ENCODE assay signal across 2 cellular contexts in the genomic region with DNA sequence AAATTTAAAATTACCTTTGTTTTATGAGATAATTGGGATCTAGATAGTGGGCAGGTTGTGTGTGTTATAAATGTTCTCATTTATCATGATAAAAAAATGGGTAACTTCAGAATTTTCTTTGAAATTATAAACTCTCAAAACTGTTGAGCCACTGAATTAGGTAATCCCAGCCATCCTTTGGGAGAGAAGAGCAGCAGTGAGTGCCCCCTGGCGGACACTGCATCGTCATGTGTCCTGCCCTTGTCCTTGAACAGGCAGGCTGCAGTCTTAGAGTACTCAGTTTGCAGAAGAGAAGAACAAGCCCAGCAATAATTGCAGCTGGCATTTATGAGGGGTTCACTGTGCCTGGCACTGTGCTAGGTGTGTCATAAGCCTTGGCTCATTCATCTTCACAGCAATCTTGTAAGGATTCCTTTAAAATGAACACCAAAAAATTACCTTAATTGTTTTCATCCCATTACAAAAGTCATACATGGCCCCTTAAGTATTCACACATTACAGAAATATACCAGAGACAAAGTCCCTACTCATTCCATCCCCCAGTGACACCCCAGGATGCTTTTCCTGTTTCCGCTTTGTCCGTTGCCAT.
TF ChIP-seq lines count a peak whose summit lies in the region.

No MANE protein-coding gene starts in this region.

TF ChIP-seq in HEK293T, 16 proteins besides CTCF, POLR2A, EP300 and RAD21 (continued from another document):
- TF ChIP-seq HDGF (IDR thresholded peaks at IDR 0.05; ENCODE audit: borderline replicate concordance) (no peak), ELF4 (IDR thresholded peaks at IDR 0.05) (no peak), FOXA1 (IDR thresholded peaks at IDR 0.05) (no peak), FOXK2 (IDR thresholded peaks at IDR 0.05) (no peak), TARDBP (IDR thresholded peaks at IDR 0.05) (no peak)
- TF ChIP-seq, protein P1, sequence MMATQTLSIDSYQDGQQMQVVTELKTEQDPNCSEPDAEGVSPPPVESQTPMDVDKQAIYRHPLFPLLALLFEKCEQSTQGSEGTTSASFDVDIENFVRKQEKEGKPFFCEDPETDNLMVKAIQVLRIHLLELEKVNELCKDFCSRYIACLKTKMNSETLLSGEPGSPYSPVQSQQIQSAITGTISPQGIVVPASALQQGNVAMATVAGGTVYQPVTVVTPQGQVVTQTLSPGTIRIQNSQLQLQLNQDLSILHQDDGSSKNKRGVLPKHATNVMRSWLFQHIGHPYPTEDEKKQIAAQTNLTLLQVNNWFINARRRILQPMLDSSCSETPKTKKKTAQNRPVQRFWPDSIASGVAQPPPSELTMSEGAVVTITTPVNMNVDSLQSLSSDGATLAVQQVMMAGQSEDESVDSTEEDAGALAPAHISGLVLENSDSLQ (IDR thresholded peaks at IDR 0.05): no peak

TF ChIP-seq in HepG2, 621 proteins besides CTCF, POLR2A, EP300 and RAD21 (continues in another document):
- TF ChIP-seq, protein P2, sequence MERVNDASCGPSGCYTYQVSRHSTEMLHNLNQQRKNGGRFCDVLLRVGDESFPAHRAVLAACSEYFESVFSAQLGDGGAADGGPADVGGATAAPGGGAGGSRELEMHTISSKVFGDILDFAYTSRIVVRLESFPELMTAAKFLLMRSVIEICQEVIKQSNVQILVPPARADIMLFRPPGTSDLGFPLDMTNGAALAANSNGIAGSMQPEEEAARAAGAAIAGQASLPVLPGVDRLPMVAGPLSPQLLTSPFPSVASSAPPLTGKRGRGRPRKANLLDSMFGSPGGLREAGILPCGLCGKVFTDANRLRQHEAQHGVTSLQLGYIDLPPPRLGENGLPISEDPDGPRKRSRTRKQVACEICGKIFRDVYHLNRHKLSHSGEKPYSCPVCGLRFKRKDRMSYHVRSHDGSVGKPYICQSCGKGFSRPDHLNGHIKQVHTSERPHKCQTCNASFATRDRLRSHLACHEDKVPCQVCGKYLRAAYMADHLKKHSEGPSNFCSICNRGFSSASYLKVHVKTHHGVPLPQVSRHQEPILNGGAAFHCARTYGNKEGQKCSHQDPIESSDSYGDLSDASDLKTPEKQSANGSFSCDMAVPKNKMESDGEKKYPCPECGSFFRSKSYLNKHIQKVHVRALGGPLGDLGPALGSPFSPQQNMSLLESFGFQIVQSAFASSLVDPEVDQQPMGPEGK (CRISPR knock-in tag; IDR thresholded peaks at IDR 0.05): peak; percentile 20; the same call in 1 of the 2 replicates
- TF ChIP-seq, protein P3, sequence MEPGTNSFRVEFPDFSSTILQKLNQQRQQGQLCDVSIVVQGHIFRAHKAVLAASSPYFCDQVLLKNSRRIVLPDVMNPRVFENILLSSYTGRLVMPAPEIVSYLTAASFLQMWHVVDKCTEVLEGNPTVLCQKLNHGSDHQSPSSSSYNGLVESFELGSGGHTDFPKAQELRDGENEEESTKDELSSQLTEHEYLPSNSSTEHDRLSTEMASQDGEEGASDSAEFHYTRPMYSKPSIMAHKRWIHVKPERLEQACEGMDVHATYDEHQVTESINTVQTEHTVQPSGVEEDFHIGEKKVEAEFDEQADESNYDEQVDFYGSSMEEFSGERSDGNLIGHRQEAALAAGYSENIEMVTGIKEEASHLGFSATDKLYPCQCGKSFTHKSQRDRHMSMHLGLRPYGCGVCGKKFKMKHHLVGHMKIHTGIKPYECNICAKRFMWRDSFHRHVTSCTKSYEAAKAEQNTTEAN (CRISPR knock-in tag; conservative IDR thresholded peaks at IDR 0.05): no peak
- TF ChIP-seq HNF4A (CRISPR knock-in tag; IDR thresholded peaks at IDR 0.05) (0 out of 2 replicates have a peak, but pooled peaks have one; percentile 19), MIER2 (CRISPR knock-in tag; IDR thresholded peaks at IDR 0.05) (0 out of 2 replicates have a peak, but pooled peaks have one; percentile 22), SAP130 (CRISPR knock-in tag; IDR thresholded peaks at IDR 0.05; ENCODE audit: low read depth) (0 out of 2 replicates have a peak, but pooled peaks have one; percentile 17), SP2 (CRISPR knock-in tag; IDR thresholded peaks at IDR 0.05) (no peak), GLI4 (CRISPR knock-in tag; IDR thresholded peaks at IDR 0.05; ENCODE audit: borderline replicate concordance) (no peak), YY1 (IDR thresholded peaks at IDR 0.05; ENCODE audit: insufficient read depth, insufficient replicate concordance, low read depth, low read length) (peak; percentile 33), NR2F6 (IDR thresholded peaks at IDR 0.05) (no peak), NR2F6 (CRISPR knock-in tag; IDR thresholded peaks at IDR 0.05) (peak; percentile 37; the same call in 1 of the 2 replicates), SMC3 (IDR thresholded peaks at IDR 0.05; ENCODE audit: low read length) (peak; percentile 99), MED1 (CRISPR knock-in tag; IDR thresholded peaks at IDR 0.05) (peak; percentile 21; the same call in 1 of the 2 replicates), HOXA5 (CRISPR knock-in tag; IDR thresholded peaks at IDR 0.05) (peak; percentile 55; the same call in 1 of the 2 replicates), RXRB (CRISPR knock-in tag; IDR thresholded peaks at IDR 0.05; ENCODE audit: borderline replicate concordance) (peak; percentile 42; the same call in 1 of the 2 replicates), ZNF205 (CRISPR knock-in tag; IDR thresholded peaks at IDR 0.05) (0 out of 2 replicates have a peak, but pooled peaks have one; percentile 22), SMAD9 (CRISPR knock-in tag; IDR thresholded peaks at IDR 0.05) (no peak), KDM4B (CRISPR knock-in tag; IDR thresholded peaks at IDR 0.05) (no peak), FOSL2 (CRISPR knock-in tag; IDR thresholded peaks at IDR 0.05) (0 out of 2 replicates have a peak, but pooled peaks have one; percentile 20), ZNF619 (CRISPR knock-in tag; IDR thresholded peaks at IDR 0.05) (no peak), TSC22D2 (CRISPR knock-in tag; IDR thresholded peaks at IDR 0.05; ENCODE audit: borderline replicate concordance) (peak; percentile 52; the same call in 1 of the 2 replicates), SALL1 (CRISPR knock-in tag; IDR thresholded peaks at IDR 0.05) (0 out of 2 replicates have a peak, but pooled peaks have one; percentile 15), CREM (IDR thresholded peaks at IDR 0.05) (0 out of 2 replicates have a peak, but pooled peaks have one; percentile 17), CREM (CRISPR knock-in tag; IDR thresholded peaks at IDR 0.05) (no peak), GATAD1 (CRISPR knock-in tag; IDR thresholded peaks at IDR 0.05) (0 out of 2 replicates have a peak, but pooled peaks have one; percentile 35)
- TF ChIP-seq, protein P4, sequence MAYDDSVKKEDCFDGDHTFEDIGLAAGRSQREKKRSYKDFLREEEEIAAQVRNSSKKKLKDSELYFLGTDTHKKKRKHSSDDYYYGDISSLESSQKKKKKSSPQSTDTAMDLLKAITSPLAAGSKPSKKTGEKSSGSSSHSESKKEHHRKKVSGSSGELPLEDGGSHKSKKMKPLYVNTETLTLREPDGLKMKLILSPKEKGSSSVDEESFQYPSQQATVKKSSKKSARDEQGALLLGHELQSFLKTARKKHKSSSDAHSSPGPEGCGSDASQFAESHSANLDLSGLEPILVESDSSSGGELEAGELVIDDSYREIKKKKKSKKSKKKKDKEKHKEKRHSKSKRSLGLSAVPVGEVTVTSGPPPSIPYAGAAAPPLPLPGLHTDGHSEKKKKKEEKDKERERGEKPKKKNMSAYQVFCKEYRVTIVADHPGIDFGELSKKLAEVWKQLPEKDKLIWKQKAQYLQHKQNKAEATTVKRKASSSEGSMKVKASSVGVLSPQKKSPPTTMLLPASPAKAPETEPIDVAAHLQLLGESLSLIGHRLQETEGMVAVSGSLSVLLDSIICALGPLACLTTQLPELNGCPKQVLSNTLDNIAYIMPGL (CRISPR knock-in tag; IDR thresholded peaks at IDR 0.05; ENCODE audit: borderline replicate concordance in 1 of 2, low read depth in 1 of 2): 0 out of 4 replicates have a peak, but pooled peaks of 1 of the 2 experiments have one; percentile 21
- TF ChIP-seq, protein P5, sequence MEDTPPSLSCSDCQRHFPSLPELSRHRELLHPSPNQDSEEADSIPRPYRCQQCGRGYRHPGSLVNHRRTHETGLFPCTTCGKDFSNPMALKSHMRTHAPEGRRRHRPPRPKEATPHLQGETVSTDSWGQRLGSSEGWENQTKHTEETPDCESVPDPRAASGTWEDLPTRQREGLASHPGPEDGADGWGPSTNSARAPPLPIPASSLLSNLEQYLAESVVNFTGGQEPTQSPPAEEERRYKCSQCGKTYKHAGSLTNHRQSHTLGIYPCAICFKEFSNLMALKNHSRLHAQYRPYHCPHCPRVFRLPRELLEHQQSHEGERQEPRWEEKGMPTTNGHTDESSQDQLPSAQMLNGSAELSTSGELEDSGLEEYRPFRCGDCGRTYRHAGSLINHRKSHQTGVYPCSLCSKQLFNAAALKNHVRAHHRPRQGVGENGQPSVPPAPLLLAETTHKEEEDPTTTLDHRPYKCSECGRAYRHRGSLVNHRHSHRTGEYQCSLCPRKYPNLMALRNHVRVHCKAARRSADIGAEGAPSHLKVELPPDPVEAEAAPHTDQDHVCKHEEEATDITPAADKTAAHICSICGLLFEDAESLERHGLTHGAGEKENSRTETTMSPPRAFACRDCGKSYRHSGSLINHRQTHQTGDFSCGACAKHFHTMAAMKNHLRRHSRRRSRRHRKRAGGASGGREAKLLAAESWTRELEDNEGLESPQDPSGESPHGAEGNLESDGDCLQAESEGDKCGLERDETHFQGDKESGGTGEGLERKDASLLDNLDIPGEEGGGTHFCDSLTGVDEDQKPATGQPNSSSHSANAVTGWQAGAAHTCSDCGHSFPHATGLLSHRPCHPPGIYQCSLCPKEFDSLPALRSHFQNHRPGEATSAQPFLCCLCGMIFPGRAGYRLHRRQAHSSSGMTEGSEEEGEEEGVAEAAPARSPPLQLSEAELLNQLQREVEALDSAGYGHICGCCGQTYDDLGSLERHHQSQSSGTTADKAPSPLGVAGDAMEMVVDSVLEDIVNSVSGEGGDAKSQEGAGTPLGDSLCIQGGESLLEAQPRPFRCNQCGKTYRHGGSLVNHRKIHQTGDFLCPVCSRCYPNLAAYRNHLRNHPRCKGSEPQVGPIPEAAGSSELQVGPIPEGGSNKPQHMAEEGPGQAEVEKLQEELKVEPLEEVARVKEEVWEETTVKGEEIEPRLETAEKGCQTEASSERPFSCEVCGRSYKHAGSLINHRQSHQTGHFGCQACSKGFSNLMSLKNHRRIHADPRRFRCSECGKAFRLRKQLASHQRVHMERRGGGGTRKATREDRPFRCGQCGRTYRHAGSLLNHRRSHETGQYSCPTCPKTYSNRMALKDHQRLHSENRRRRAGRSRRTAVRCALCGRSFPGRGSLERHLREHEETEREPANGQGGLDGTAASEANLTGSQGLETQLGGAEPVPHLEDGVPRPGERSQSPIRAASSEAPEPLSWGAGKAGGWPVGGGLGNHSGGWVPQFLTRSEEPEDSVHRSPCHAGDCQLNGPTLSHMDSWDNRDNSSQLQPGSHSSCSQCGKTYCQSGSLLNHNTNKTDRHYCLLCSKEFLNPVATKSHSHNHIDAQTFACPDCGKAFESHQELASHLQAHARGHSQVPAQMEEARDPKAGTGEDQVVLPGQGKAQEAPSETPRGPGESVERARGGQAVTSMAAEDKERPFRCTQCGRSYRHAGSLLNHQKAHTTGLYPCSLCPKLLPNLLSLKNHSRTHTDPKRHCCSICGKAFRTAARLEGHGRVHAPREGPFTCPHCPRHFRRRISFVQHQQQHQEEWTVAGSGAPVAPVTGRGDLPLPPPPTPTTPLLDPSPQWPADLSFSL (CRISPR knock-in tag; IDR thresholded peaks at IDR 0.05): no peak
- TF ChIP-seq, protein P6, sequence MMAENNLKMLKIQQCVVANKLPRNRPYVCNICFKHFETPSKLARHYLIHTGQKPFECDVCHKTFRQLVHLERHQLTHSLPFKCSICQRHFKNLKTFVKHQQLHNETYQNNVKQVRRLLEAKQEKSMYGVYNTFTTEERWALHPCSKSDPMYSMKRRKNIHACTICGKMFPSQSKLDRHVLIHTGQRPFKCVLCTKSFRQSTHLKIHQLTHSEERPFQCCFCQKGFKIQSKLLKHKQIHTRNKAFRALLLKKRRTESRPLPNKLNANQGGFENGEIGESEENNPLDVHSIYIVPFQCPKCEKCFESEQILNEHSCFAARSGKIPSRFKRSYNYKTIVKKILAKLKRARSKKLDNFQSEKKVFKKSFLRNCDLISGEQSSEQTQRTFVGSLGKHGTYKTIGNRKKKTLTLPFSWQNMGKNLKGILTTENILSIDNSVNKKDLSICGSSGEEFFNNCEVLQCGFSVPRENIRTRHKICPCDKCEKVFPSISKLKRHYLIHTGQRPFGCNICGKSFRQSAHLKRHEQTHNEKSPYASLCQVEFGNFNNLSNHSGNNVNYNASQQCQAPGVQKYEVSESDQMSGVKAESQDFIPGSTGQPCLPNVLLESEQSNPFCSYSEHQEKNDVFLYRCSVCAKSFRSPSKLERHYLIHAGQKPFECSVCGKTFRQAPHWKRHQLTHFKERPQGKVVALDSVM (CRISPR knock-in tag; IDR thresholded peaks at IDR 0.05): no peak
- TF ChIP-seq, protein P7, sequence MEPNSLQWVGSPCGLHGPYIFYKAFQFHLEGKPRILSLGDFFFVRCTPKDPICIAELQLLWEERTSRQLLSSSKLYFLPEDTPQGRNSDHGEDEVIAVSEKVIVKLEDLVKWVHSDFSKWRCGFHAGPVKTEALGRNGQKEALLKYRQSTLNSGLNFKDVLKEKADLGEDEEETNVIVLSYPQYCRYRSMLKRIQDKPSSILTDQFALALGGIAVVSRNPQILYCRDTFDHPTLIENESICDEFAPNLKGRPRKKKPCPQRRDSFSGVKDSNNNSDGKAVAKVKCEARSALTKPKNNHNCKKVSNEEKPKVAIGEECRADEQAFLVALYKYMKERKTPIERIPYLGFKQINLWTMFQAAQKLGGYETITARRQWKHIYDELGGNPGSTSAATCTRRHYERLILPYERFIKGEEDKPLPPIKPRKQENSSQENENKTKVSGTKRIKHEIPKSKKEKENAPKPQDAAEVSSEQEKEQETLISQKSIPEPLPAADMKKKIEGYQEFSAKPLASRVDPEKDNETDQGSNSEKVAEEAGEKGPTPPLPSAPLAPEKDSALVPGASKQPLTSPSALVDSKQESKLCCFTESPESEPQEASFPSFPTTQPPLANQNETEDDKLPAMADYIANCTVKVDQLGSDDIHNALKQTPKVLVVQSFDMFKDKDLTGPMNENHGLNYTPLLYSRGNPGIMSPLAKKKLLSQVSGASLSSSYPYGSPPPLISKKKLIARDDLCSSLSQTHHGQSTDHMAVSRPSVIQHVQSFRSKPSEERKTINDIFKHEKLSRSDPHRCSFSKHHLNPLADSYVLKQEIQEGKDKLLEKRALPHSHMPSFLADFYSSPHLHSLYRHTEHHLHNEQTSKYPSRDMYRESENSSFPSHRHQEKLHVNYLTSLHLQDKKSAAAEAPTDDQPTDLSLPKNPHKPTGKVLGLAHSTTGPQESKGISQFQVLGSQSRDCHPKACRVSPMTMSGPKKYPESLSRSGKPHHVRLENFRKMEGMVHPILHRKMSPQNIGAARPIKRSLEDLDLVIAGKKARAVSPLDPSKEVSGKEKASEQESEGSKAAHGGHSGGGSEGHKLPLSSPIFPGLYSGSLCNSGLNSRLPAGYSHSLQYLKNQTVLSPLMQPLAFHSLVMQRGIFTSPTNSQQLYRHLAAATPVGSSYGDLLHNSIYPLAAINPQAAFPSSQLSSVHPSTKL (CRISPR knock-in tag; IDR thresholded peaks at IDR 0.05): peak; percentile 49; the same call in 1 of the 2 replicates
- TF ChIP-seq, protein P8, sequence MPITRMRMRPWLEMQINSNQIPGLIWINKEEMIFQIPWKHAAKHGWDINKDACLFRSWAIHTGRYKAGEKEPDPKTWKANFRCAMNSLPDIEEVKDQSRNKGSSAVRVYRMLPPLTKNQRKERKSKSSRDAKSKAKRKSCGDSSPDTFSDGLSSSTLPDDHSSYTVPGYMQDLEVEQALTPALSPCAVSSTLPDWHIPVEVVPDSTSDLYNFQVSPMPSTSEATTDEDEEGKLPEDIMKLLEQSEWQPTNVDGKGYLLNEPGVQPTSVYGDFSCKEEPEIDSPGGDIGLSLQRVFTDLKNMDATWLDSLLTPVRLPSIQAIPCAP (CRISPR knock-in tag; IDR thresholded peaks at IDR 0.05; ENCODE audit: low read depth): no peak
